Comparison of ENCODE assay signal across 1 cellular context in genomic region chr20:34704177-34705007, GRCh38.
TF ChIP-seq lines count a peak whose summit lies in the region.

TP53INP2 (plus strand) TSS chr20:34704344; CDS start chr20:34708740, 4,396 bp downstream.

TF ChIP-seq in HepG2, 621 proteins besides CTCF, POLR2A, EP300 and RAD21 (continued from another document and continues in another):
- peak; percentile 19 for TF ChIP-seq MYC (CRISPR knock-in tag; IDR thresholded peaks at IDR 0.05; ENCODE audit: borderline replicate concordance)
- peak; percentile 99 for TF ChIP-seq RXRB (CRISPR knock-in tag; IDR thresholded peaks at IDR 0.05; ENCODE audit: borderline replicate concordance)
- no peak for TF ChIP-seq ZBTB14 (CRISPR knock-in tag; IDR thresholded peaks at IDR 0.05)
- no peak for TF ChIP-seq ZNF569 (CRISPR knock-in tag; IDR thresholded peaks at IDR 0.05; ENCODE audit: borderline replicate concordance)
- TF ChIP-seq BHLHE40 (IDR thresholded peaks at IDR 0.05; ENCODE audit: low read length), result peak; percentile 56; the same call in 1 of the 2 replicates
- TF ChIP-seq NCOA2 (CRISPR knock-in tag; IDR thresholded peaks at IDR 0.05), result peak; percentile 65
- no peak for TF ChIP-seq AKAP8 (CRISPR knock-in tag; IDR thresholded peaks at IDR 0.05)
- TF ChIP-seq, protein P1, sequence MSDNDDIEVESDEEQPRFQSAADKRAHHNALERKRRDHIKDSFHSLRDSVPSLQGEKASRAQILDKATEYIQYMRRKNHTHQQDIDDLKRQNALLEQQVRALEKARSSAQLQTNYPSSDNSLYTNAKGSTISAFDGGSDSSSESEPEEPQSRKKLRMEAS (IDR thresholded peaks at IDR 0.05), result peak; percentile 45
- TF ChIP-seq SRF (IDR thresholded peaks at IDR 0.05; ENCODE audit: low read depth, low read length), result no peak
- TF ChIP-seq ZNF350 (CRISPR knock-in tag; IDR thresholded peaks at IDR 0.05; ENCODE audit: borderline replicate concordance, low read depth), result peak; percentile 45; the same call in 1 of the 2 replicates
- peak; percentile 23; the same call in 1 of the 3 replicates for TF ChIP-seq MXI1 (IDR thresholded peaks at IDR 0.05; ENCODE audit: borderline replicate concordance, low read depth, low read length)
- peak; percentile 37 for TF ChIP-seq FOXO1 (CRISPR knock-in tag; IDR thresholded peaks at IDR 0.05)
- TF ChIP-seq SMAD1 (CRISPR knock-in tag; IDR thresholded peaks at IDR 0.05; ENCODE audit: borderline replicate concordance, low read depth), result peak; percentile 0; the same call in 1 of the 2 replicates
- no peak; the same call in 1 of the 2 replicates for TF ChIP-seq ZNF543 (CRISPR knock-in tag; IDR thresholded peaks at IDR 0.05)
- TF ChIP-seq NFYB (CRISPR knock-in tag; IDR thresholded peaks at IDR 0.05), result peak; percentile 73
- no peak for TF ChIP-seq KLF11 (CRISPR knock-in tag; IDR thresholded peaks at IDR 0.05)
- TF ChIP-seq ZBTB42 (CRISPR knock-in tag; IDR thresholded peaks at IDR 0.05), result peak; percentile 46
- TF ChIP-seq NAIF1 (CRISPR knock-in tag; IDR thresholded peaks at IDR 0.05; ENCODE audit: borderline replicate concordance), result no peak
- no peak for TF ChIP-seq RCOR2 (CRISPR knock-in tag; IDR thresholded peaks at IDR 0.05)
- peak; percentile 20 for TF ChIP-seq JARID2 (CRISPR knock-in tag; IDR thresholded peaks at IDR 0.05; ENCODE audit: insufficient replicate concordance)
- peak; percentile 67; the same call in 1 of the 2 replicates for TF ChIP-seq ZIK1 (CRISPR knock-in tag; IDR thresholded peaks at IDR 0.05; ENCODE audit: borderline replicate concordance, low read depth)
- TF ChIP-seq SKI (IDR thresholded peaks at IDR 0.05; ENCODE audit: partially characterized antibody), result peak; percentile 87
- 0 out of 2 replicates have a peak, but pooled peaks have one; percentile 4 for TF ChIP-seq ISL2 (CRISPR knock-in tag; IDR thresholded peaks at IDR 0.05)
- TF ChIP-seq HNF4A (CRISPR knock-in tag; IDR thresholded peaks at IDR 0.05), result peak; percentile 58; the same call in 1 of the 2 replicates
- TF ChIP-seq TIGD3 (CRISPR knock-in tag; IDR thresholded peaks at IDR 0.05; ENCODE audit: borderline replicate concordance), result no peak
- TF ChIP-seq, protein P2, sequence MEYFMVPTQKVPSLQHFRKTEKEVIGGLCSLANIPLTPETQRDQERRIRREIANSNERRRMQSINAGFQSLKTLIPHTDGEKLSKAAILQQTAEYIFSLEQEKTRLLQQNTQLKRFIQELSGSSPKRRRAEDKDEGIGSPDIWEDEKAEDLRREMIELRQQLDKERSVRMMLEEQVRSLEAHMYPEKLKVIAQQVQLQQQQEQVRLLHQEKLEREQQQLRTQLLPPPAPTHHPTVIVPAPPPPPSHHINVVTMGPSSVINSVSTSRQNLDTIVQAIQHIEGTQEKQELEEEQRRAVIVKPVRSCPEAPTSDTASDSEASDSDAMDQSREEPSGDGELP (IDR thresholded peaks at IDR 0.05; ENCODE audit: borderline replicate concordance, low read depth), result peak; percentile 98
- no peak for TF ChIP-seq ZNF660 (CRISPR knock-in tag; IDR thresholded peaks at IDR 0.05; ENCODE audit: borderline replicate concordance, low read depth)
- TF ChIP-seq MTF2 (CRISPR knock-in tag; IDR thresholded peaks at IDR 0.05; ENCODE audit: borderline replicate concordance), result 0 out of 2 replicates have a peak, but pooled peaks have one; percentile 20
- TF ChIP-seq PHF8 (CRISPR knock-in tag; IDR thresholded peaks at IDR 0.05), result peak; percentile 70
- TF ChIP-seq ATF7-NPFF (CRISPR knock-in tag; IDR thresholded peaks at IDR 0.05; ENCODE audit: low read depth), result peak; percentile 35
- TF ChIP-seq, protein P3, sequence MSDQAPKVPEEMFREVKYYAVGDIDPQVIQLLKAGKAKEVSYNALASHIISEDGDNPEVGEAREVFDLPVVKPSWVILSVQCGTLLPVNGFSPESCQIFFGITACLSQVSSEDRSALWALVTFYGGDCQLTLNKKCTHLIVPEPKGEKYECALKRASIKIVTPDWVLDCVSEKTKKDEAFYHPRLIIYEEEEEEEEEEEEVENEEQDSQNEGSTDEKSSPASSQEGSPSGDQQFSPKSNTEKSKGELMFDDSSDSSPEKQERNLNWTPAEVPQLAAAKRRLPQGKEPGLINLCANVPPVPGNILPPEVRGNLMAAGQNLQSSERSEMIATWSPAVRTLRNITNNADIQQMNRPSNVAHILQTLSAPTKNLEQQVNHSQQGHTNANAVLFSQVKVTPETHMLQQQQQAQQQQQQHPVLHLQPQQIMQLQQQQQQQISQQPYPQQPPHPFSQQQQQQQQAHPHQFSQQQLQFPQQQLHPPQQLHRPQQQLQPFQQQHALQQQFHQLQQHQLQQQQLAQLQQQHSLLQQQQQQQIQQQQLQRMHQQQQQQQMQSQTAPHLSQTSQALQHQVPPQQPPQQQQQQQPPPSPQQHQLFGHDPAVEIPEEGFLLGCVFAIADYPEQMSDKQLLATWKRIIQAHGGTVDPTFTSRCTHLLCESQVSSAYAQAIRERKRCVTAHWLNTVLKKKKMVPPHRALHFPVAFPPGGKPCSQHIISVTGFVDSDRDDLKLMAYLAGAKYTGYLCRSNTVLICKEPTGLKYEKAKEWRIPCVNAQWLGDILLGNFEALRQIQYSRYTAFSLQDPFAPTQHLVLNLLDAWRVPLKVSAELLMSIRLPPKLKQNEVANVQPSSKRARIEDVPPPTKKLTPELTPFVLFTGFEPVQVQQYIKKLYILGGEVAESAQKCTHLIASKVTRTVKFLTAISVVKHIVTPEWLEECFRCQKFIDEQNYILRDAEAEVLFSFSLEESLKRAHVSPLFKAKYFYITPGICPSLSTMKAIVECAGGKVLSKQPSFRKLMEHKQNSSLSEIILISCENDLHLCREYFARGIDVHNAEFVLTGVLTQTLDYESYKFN (CRISPR knock-in tag; conservative IDR thresholded peaks at IDR 0.05), result peak; percentile 63
- no peak for TF ChIP-seq NR2F2 (IDR thresholded peaks at IDR 0.05; ENCODE audit: borderline replicate concordance, low read depth)
- TF ChIP-seq, protein P4, sequence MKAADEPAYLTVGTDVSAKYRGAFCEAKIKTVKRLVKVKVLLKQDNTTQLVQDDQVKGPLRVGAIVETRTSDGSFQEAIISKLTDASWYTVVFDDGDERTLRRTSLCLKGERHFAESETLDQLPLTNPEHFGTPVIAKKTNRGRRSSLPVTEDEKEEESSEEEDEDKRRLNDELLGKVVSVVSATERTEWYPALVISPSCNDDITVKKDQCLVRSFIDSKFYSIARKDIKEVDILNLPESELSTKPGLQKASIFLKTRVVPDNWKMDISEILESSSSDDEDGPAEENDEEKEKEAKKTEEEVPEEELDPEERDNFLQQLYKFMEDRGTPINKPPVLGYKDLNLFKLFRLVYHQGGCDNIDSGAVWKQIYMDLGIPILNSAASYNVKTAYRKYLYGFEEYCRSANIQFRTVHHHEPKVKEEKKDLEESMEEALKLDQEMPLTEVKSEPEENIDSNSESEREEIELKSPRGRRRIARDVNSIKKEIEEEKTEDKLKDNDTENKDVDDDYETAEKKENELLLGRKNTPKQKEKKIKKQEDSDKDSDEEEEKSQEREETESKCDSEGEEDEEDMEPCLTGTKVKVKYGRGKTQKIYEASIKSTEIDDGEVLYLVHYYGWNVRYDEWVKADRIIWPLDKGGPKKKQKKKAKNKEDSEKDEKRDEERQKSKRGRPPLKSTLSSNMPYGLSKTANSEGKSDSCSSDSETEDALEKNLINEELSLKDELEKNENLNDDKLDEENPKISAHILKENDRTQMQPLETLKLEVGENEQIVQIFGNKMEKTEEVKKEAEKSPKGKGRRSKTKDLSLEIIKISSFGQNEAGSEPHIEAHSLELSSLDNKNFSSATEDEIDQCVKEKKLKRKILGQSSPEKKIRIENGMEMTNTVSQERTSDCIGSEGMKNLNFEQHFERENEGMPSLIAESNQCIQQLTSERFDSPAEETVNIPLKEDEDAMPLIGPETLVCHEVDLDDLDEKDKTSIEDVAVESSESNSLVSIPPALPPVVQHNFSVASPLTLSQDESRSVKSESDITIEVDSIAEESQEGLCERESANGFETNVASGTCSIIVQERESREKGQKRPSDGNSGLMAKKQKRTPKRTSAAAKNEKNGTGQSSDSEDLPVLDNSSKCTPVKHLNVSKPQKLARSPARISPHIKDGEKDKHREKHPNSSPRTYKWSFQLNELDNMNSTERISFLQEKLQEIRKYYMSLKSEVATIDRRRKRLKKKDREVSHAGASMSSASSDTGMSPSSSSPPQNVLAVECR (CRISPR knock-in tag; IDR thresholded peaks at IDR 0.05; ENCODE audit: borderline replicate concordance), result peak; percentile 42; the same call in 1 of the 2 replicates
- no peak for TF ChIP-seq ZNF775 (CRISPR knock-in tag; IDR thresholded peaks at IDR 0.05; ENCODE audit: borderline replicate concordance)
- no peak for TF ChIP-seq ZNF782 (CRISPR knock-in tag; IDR thresholded peaks at IDR 0.05; ENCODE audit: borderline replicate concordance)
- peak; percentile 92 for TF ChIP-seq ZNF44 (CRISPR knock-in tag; IDR thresholded peaks at IDR 0.05)
- no peak for TF ChIP-seq CCAR2 (optimal IDR thresholded peaks at IDR 0.05; ENCODE audit: low read depth, low read length)
- TF ChIP-seq, protein P5, sequence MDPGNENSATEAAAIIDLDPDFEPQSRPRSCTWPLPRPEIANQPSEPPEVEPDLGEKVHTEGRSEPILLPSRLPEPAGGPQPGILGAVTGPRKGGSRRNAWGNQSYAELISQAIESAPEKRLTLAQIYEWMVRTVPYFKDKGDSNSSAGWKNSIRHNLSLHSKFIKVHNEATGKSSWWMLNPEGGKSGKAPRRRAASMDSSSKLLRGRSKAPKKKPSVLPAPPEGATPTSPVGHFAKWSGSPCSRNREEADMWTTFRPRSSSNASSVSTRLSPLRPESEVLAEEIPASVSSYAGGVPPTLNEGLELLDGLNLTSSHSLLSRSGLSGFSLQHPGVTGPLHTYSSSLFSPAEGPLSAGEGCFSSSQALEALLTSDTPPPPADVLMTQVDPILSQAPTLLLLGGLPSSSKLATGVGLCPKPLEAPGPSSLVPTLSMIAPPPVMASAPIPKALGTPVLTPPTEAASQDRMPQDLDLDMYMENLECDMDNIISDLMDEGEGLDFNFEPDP (CRISPR knock-in tag; conservative IDR thresholded peaks at IDR 0.05), result no peak
- no peak; the same call in 1 of the 2 replicates for TF ChIP-seq ZNF124 (CRISPR knock-in tag; IDR thresholded peaks at IDR 0.05)
- TF ChIP-seq KAT7 (CRISPR knock-in tag; IDR thresholded peaks at IDR 0.05; ENCODE audit: borderline replicate concordance), result peak; percentile 87
- peak; percentile 84 for TF ChIP-seq MAZ (IDR thresholded peaks at IDR 0.05; ENCODE audit: borderline replicate concordance, low read depth, low read length)
- TF ChIP-seq MAZ (CRISPR knock-in tag; IDR thresholded peaks at IDR 0.05; ENCODE audit: low read depth), result no peak; the same call in none of the 2 replicates
- peak; percentile 75; the same call in 1 of the 2 replicates for TF ChIP-seq ZNF136 (CRISPR knock-in tag; IDR thresholded peaks at IDR 0.05; ENCODE audit: low read depth)
- TF ChIP-seq, protein P6, sequence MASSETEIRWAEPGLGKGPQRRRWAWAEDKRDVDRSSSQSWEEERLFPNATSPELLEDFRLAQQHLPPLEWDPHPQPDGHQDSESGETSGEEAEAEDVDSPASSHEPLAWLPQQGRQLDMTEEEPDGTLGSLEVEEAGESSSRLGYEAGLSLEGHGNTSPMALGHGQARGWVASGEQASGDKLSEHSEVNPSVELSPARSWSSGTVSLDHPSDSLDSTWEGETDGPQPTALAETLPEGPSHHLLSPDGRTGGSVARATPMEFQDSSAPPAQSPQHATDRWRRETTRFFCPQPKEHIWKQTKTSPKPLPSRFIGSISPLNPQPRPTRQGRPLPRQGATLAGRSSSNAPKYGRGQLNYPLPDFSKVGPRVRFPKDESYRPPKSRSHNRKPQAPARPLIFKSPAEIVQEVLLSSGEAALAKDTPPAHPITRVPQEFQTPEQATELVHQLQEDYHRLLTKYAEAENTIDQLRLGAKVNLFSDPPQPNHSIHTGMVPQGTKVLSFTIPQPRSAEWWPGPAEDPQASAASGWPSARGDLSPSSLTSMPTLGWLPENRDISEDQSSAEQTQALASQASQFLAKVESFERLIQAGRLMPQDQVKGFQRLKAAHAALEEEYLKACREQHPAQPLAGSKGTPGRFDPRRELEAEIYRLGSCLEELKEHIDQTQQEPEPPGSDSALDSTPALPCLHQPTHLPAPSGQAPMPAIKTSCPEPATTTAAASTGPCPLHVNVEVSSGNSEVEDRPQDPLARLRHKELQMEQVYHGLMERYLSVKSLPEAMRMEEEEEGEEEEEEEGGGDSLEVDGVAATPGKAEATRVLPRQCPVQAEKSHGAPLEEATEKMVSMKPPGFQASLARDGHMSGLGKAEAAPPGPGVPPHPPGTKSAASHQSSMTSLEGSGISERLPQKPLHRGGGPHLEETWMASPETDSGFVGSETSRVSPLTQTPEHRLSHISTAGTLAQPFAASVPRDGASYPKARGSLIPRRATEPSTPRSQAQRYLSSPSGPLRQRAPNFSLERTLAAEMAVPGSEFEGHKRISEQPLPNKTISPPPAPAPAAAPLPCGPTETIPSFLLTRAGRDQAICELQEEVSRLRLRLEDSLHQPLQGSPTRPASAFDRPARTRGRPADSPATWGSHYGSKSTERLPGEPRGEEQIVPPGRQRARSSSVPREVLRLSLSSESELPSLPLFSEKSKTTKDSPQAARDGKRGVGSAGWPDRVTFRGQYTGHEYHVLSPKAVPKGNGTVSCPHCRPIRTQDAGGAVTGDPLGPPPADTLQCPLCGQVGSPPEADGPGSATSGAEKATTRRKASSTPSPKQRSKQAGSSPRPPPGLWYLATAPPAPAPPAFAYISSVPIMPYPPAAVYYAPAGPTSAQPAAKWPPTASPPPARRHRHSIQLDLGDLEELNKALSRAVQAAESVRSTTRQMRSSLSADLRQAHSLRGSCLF (CRISPR knock-in tag; IDR thresholded peaks at IDR 0.05; ENCODE audit: borderline replicate concordance), result no peak
- TF ChIP-seq KDM5B (CRISPR knock-in tag; IDR thresholded peaks at IDR 0.05; ENCODE audit: borderline replicate concordance), result peak; percentile 60; the same call in 1 of the 2 replicates
- TF ChIP-seq MYNN (CRISPR knock-in tag; IDR thresholded peaks at IDR 0.05; ENCODE audit: low read depth), result 0 out of 2 replicates have a peak, but pooled peaks have one; percentile 17
- TF ChIP-seq CEBPB (IDR thresholded peaks at IDR 0.05; ENCODE audit: borderline replicate concordance, low read depth, low read length), result no peak
- TF ChIP-seq ZNF501 (CRISPR knock-in tag; IDR thresholded peaks at IDR 0.05), result peak; percentile 71; the same call in 1 of the 2 replicates
